Comparison of ENCODE assay signal across 22 cellular contexts in the genomic region with DNA sequence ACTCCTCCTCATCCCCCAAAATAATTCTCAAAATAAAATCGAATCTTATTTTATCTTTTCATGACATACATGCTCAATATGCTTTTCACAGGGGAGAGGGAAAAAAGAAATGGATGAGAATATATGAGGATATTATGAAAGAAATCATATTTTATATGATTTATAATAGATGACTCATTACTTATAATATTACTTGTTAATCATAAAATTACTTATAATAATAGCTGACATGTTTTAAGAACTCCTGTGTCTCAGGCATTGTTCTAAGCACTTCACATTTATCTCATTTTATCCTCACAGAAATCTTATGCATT. TPM values are rescaled to one million over a fixed set of nuclear protein-coding genes. Genes with fewer than 3 reads are reported as not detected.
DNase-seq lines count a peak whose midpoint lies in the region; ATAC-seq, FAIRE-seq and TF ChIP-seq lines count a peak whose summit lies in the region.
"Had no signal": no experiment of that assay in that cellular context is flagged by ENCODE, and none has a peak within 500 bp of the region (broad histone marks: within the 10 kb centered on the region; RNA-seq: fewer than 3 reads in every experiment).

No MANE protein-coding gene starts in this region.

- peak; percentile 53 for TF ChIP-seq CTCF in C4-2B (conservative IDR thresholded peaks at IDR 0.05)
- no peak for TF ChIP-seq CTCF in PC-3 (conservative IDR thresholded peaks at IDR 0.05; ENCODE audit: low read depth, low read length)
- no peak for TF ChIP-seq CTCF in K562 (IDR thresholded peaks at IDR 0.05 in 2 of 3, conservative IDR thresholded peaks at IDR 0.05 in 1 of 3; ENCODE audit: insufficient read depth in 2 of 3, low read depth in 1 of 3, low read length in 3 of 3)
- TF ChIP-seq CTCF in type B pancreatic cell (conservative IDR thresholded peaks at IDR 0.05) = peak; percentile 9
- no peak for TF ChIP-seq CTCF in GM20000 (IDR thresholded peaks at IDR 0.05; ENCODE audit: extremely low read depth, missing control alignments)

- no peak for TF ChIP-seq EP300 in K562 (IDR thresholded peaks at IDR 0.05; ENCODE audit: low read length)

- POLR2A ChIA-PET in PC-3 (lab: Charles Lee; ENCODE audit: unreplicated experiment) = no interaction called here
- POLR2A ChIA-PET in K562 (lab: Yijun Ruan, JAX) = interaction anchor here (0.6 to 1.3 kb wide), 5 partner anchors 10 to 834 kb away, joined by 3 to 6 read pairs (median 4); a partner anchor contains a TSS

- in situ Hi-C loops in K562 (cut with MboI) = loop anchor here (10.0 kb wide), 1 partner anchor 161 kb away; a partner anchor contains a TSS

- peak overlapping the region; percentile 75; the same call in 1 of the 2 replicates for H2AFZ ChIP-seq in PC-3 (ENCODE audit: low read length)
- no peak overlapping the region for H2AFZ ChIP-seq in K562 (ENCODE audit: low read depth, low read length)
- H2AFZ ChIP-seq: GM23248 had no signal

- H3F3A ChIP-seq in PC-3 (ENCODE audit: low read length, unreplicated experiment) = peaks cover 7% of the 10 kb centered on the region

- BruUV-seq in PC-3 (replicated peaks; lab: Mats Ljungman, UMichigan) (no TSS peak), K562 (replicated peaks; lab: Mats Ljungman, UMichigan) (no TSS peak)

- peak overlapping the region; percentile 98 for H3K9ac ChIP-seq in PC-3 (ENCODE audit: low read length)
- H3K9ac ChIP-seq in K562 (ENCODE audit: insufficient read depth in 1 of 2, low read depth in 2 of 2, low read length in 2 of 2) = no peak overlapping the region
- H3K9ac ChIP-seq: GM23248 had no signal

- CTCF ChIA-PET in PC-3 (lab: Charles Lee) (interaction anchor here (0.7 to 1.9 kb wide), 3 partner anchors 19 to 40 kb away, joined by 3 to 19 read pairs (median 12); no protein-coding TSS in a partner anchor), K562 (lab: Yijun Ruan, JAX; ENCODE audit: low intra/inter-chr PET ratio) (interaction anchor here (0.7 to 2.0 kb wide), 5 partner anchors 28 to 164 kb away, joined by 4 to 16 read pairs (median 6); no protein-coding TSS in a partner anchor)

- H3K9me2 ChIP-seq in PC-3 (replicated peaks; ENCODE audit: low read length) = no peaks in the 10 kb centered on the region

- no peaks in the 10 kb centered on the region for H3K36me3 Mint-ChIP-seq in type B pancreatic cell

- peaks cover 38% of the 10 kb centered on the region for H3K27me3 Mint-ChIP-seq in type B pancreatic cell

- no peak overlapping the region for H3K27ac ChIP-seq in C4-2B
- H3K27ac ChIP-seq in PC-3 (ENCODE audit: low read length) = peak overlapping the region; percentile 100
- H3K27ac ChIP-seq in K562 (ENCODE audit: extremely low read depth, low read depth, low read length) = no peak overlapping the region
- H3K27ac ChIP-seq: GM23248 had no signal

- H3K9me3 ChIP-seq in PC-3 (ENCODE audit: low read length) (no peaks in the 10 kb centered on the region), K562 (replicated peaks; ENCODE audit: control insufficient read depth, insufficient read depth, low read depth, low read length) (no peaks in the 10 kb centered on the region)
- H3K9me3 ChIP-seq: BE2C, Caco-2 had no signal

- no peak for FAIRE-seq in K562 (lab: Jason Lieb, UNC)
- FAIRE-seq: GM12878, RCC 7860 had no signal

- DNase-seq in PC-3 (no peak), K562 (ENCODE audit: extremely low read depth in 1 of 4, low spot score in 3 of 4) (no peak), type B pancreatic cell (ENCODE audit: extremely low spot score, unreplicated experiment) (no peak), NCI-H345 treated with DMSO at 0.1 percent for 48 hours (lab: John Stamatoyannopoulos, UW; ENCODE audit: unreplicated experiment) (no peak), GM20000 (ENCODE audit: low spot score) (no peak)
- no peak for DNase-seq in activated CD4-positive, alpha-beta T cell treated with anti-CD3 and anti-CD28 coated beads, Interleukin-2, amount 50 U/mL, for 4 hours
- DNase-seq: Caco-2, DMS 273 treated with DMSO at 0.1 percent for 48 hours, NCI-H1092, NCI-H1436, NCI-H187 treated with DMSO at 0.1 percent for 48 hours, NCI-H2107, NCI-H2227 treated with DMSO at 0.1 percent for 48 hours, NCI-H748 treated with DMSO at 0.1 percent for 48 hours had no signal

- H3K9me1 ChIP-seq in K562 (ENCODE audit: control insufficient read depth, insufficient read depth, low read length) = no peaks in the 10 kb centered on the region

- no peak for ATAC-seq in PC-3
- ATAC-seq in K562 = no peak

- H3K36me3 ChIP-seq in PC-3 (ENCODE audit: low read depth, low read length) (no peaks in the 10 kb centered on the region), K562 (ENCODE audit: control insufficient read depth, insufficient read depth, low read length) (no peaks in the 10 kb centered on the region)
- H3K36me3 ChIP-seq: BE2C had no signal

- TF ChIP-seq RAD21 in K562 (CRISPR knock-in tag; conservative IDR thresholded peaks at IDR 0.05 in 1 of 2, IDR thresholded peaks at IDR 0.05 in 1 of 2) = no peak

- no peak overlapping the region for H3K27ac Mint-ChIP-seq in type B pancreatic cell
- H3K27ac Mint-ChIP-seq: CD4-positive, alpha-beta T cell; H9 had no signal

- no peaks in the 10 kb centered on the region for H3K4me1 Mint-ChIP-seq in type B pancreatic cell (ENCODE audit: unreplicated experiment)
- H3K4me1 Mint-ChIP-seq: H9 had no signal

- no peaks in the 10 kb centered on the region for H3K79me2 ChIP-seq in PC-3 (ENCODE audit: low read length)
- no peaks in the 10 kb centered on the region for H3K79me2 ChIP-seq in K562 (ENCODE audit: control insufficient read depth, insufficient read depth, low read length)

- H4K20me1 ChIP-seq in PC-3 (ENCODE audit: low read length) = no peaks in the 10 kb centered on the region
- H4K20me1 ChIP-seq in K562 (replicated peaks; ENCODE audit: control insufficient read depth, insufficient read depth, low read length) = no peaks in the 10 kb centered on the region

- WGBS in K562 (ENCODE audit: insufficient coverage, low coverage, missing lambda C conversion rate) = 0% methylated on average over 1 of the region's 1 CpG

- H3K4me1 ChIP-seq in PC-3 (ENCODE audit: insufficient read depth, low read length) (peaks cover 48% of the 10 kb centered on the region), K562 (replicated peaks in 1 of 2; ENCODE audit: control insufficient read depth in 2 of 2, insufficient read depth in 2 of 2, low read length in 2 of 2) (no peaks in the 10 kb centered on the region)
- H3K4me1 ChIP-seq: BE2C had no signal

- H3K4me3 ChIP-seq in PC-3 (ENCODE audit: low read length) = peak overlapping the region; percentile 50; the same call in 1 of the 2 replicates
- H3K4me3 ChIP-seq in K562 = no peak overlapping the region
- H3K4me3 ChIP-seq: GM12878, GM23248 had no signal

- H3K4me3 Mint-ChIP-seq in type B pancreatic cell = no peak overlapping the region
- H3K4me3 Mint-ChIP-seq: CD4-positive, alpha-beta T cell; H9 had no signal

- no peaks in the 10 kb centered on the region for H3K9me3 Mint-ChIP-seq in type B pancreatic cell
- H3K9me3 Mint-ChIP-seq: CD4-positive, alpha-beta T cell had no signal

- intact Hi-C loops in PC-3 (cut with micrococcal nuclease) (loop anchor here (2.0 to 10.0 kb wide), 2 partner anchors 27 to 161 kb away; a partner anchor contains a TSS), K562 (cut with micrococcal nuclease) (loop anchor here (2.0 kb wide), 1 partner anchor 27 kb away; no protein-coding TSS in a partner anchor)

- H3K27me3 ChIP-seq in PC-3 (ENCODE audit: low read length) (no peaks in the 10 kb centered on the region), K562 (ENCODE audit: control insufficient read depth in 2 of 2, insufficient read depth in 2 of 2, low read length in 2 of 2) (peaks cover 5 to 23% of the 10 kb centered on the region in 2 experiments; a peak in 4 of 5 replicates)

- no peak for TF ChIP-seq POLR2A in K562 (conservative IDR thresholded peaks at IDR 0.05)

- peak overlapping the region; percentile 88 for H3K4me2 ChIP-seq in PC-3 (ENCODE audit: low read length)
- H3K4me2 ChIP-seq in K562 (ENCODE audit: insufficient read depth, low read length) = no peak overlapping the region

RNA-seq across cellular contexts. Expression of a gene that starts 3.0 kb away (rescaled TPM):
- total RNA-seq in PC-3 (2014; rRNA removed) (not detected in 2 replicates), K562 (2014; rRNA removed) (not detected in 2 replicates), K562 (2014; rRNA removed; fragmentation: Illumina TruSeq; extraction: Trizol) (not detected in 2 replicates), K562 (2015; rRNA removed; fragmentation: Illumina TruSeq; extraction: Trizol) (not detected in 2 replicates), K562 (2021) (not detected in 2 replicates), type B pancreatic cell (ENCODE audit: low replicate concordance) (not detected in 2 replicates)
- total RNA-seq in K562 (2011; cell fraction: chromatin; rRNA removed; ENCODE audit: low replicate concordance) = not detected in 2 replicates
- total RNA-seq in K562 (2011; cell fraction: nucleolus; rRNA removed) = not detected in 2 replicates
- total RNA-seq in K562 (2011; cell fraction: nucleoplasm; rRNA removed) = not detected in 2 replicates
- polyA plus RNA-seq in K562 (2011; rRNA removed) (not detected in 2 replicates), K562 (2014; fragmentation: Illumina TruSeq; extraction: Trizol) (not detected in 2 replicates), K562 (2014; fragmentation: Nextera tagmentation; extraction: Ambion mirVana) (not detected), K562 (2014; rRNA removed) (not detected in 2 replicates)
- not detected in 2 replicates for polyA plus RNA-seq in K562 (2011; cell fraction: cytosol; rRNA removed)
- not detected in 2 replicates for polyA plus RNA-seq in K562 (2011; cell fraction: nucleus; rRNA removed)
- not detected in 2 replicates for polyA plus RNA-seq in K562 (2012)
- not detected in 2 replicates for polyA minus RNA-seq in K562 (2011; rRNA and poly(A)+ RNA removed)
- not detected in 2 replicates for polyA minus RNA-seq in K562 (2011; cell fraction: cytosol; rRNA and poly(A)+ RNA removed)
- polyA minus RNA-seq in K562 (2011; cell fraction: nucleus; rRNA and poly(A)+ RNA removed) = not detected in 2 replicates
- total RNA-seq: A673; Caco-2; CD4-positive, alpha-beta T cell; GM12878; GM23248; H9 had no signal
- polyA plus RNA-seq: GM12878, GM23248 had no signal

RNA-seq across cellular contexts. Expression of a gene that starts 38.0 kb away (rescaled TPM):
- 7.1 and 9.0 TPM in 2 replicates for total RNA-seq in PC-3 (2014; rRNA removed)
- total RNA-seq in K562 (2011; cell fraction: chromatin; rRNA removed; ENCODE audit: low replicate concordance) = not detected in 2 replicates
- not detected in 2 replicates for total RNA-seq in K562 (2011; cell fraction: nucleolus; rRNA removed)
- total RNA-seq in K562 (2011; cell fraction: nucleoplasm; rRNA removed) = not detected in 2 replicates
- not detected in 2 replicates for total RNA-seq in K562 (2014; rRNA removed)
- not detected in 2 replicates for total RNA-seq in K562 (2014; rRNA removed; fragmentation: Illumina TruSeq; extraction: Trizol)
- total RNA-seq in K562 (2015; rRNA removed; fragmentation: Illumina TruSeq; extraction: Trizol) = not detected in 2 replicates
- 0.24 and 0.29 TPM in 2 replicates for total RNA-seq in K562 (2021)
- not detected in 2 replicates for polyA plus RNA-seq in K562 (2011; rRNA removed)
- not detected in 2 replicates for polyA plus RNA-seq in K562 (2011; cell fraction: cytosol; rRNA removed)
- polyA plus RNA-seq in K562 (2011; cell fraction: nucleus; rRNA removed) = not detected in 2 replicates
- 0.03 TPM in 1 of 2 replicates, not detected in the other for polyA plus RNA-seq in K562 (2012)
- not detected in 2 replicates for polyA plus RNA-seq in K562 (2014; fragmentation: Illumina TruSeq; extraction: Trizol)
- not detected for polyA plus RNA-seq in K562 (2014; fragmentation: Nextera tagmentation; extraction: Ambion mirVana)
- polyA plus RNA-seq in K562 (2014; rRNA removed) = not detected in 2 replicates
- polyA minus RNA-seq in K562 (2011; rRNA and poly(A)+ RNA removed) = not detected in 2 replicates
- polyA minus RNA-seq in K562 (2011; cell fraction: cytosol; rRNA and poly(A)+ RNA removed) = not detected in 2 replicates
- not detected in 2 replicates for polyA minus RNA-seq in K562 (2011; cell fraction: nucleus; rRNA and poly(A)+ RNA removed)
- 29.8 and 76.1 TPM in 2 replicates for total RNA-seq in type B pancreatic cell (ENCODE audit: low replicate concordance)
- total RNA-seq: CD4-positive, alpha-beta T cell; GM23248; H9 had no signal
- polyA plus RNA-seq: GM12878, GM23248 had no signal

RNA-seq across cellular contexts. Expression of a gene that starts 51.1 kb away (rescaled TPM):
- total RNA-seq in PC-3 (2014; rRNA removed) (not detected in 2 replicates), K562 (2014; rRNA removed) (0.29 TPM in 1 of 2 replicates, not detected in the other), K562 (2014; rRNA removed; fragmentation: Illumina TruSeq; extraction: Trizol) (not detected in 2 replicates), K562 (2015; rRNA removed; fragmentation: Illumina TruSeq; extraction: Trizol) (not detected in 2 replicates), K562 (2021) (not detected in 2 replicates), type B pancreatic cell (ENCODE audit: low replicate concordance) (not detected in 2 replicates)
- not detected in 2 replicates for total RNA-seq in K562 (2011; cell fraction: chromatin; rRNA removed; ENCODE audit: low replicate concordance)
- total RNA-seq in K562 (2011; cell fraction: nucleolus; rRNA removed) = not detected in 2 replicates
- total RNA-seq in K562 (2011; cell fraction: nucleoplasm; rRNA removed) = not detected in 2 replicates
- polyA plus RNA-seq in K562 (2011; rRNA removed) (not detected in 2 replicates), K562 (2014; fragmentation: Illumina TruSeq; extraction: Trizol) (not detected in 2 replicates), K562 (2014; fragmentation: Nextera tagmentation; extraction: Ambion mirVana) (under 1 TPM in 1 of 2 experiments, not detected in 1; 0.11 TPM), K562 (2014; rRNA removed) (not detected in 2 replicates)
- 0.06 TPM in 1 of 2 replicates, not detected in the other for polyA plus RNA-seq in K562 (2011; cell fraction: cytosol; rRNA removed)
- polyA plus RNA-seq in K562 (2011; cell fraction: nucleus; rRNA removed) = not detected in 2 replicates
- polyA plus RNA-seq in K562 (2012) = 0.04 and 0.78 TPM in 2 replicates
- not detected in 2 replicates for polyA minus RNA-seq in K562 (2011; rRNA and poly(A)+ RNA removed)
- polyA minus RNA-seq in K562 (2011; cell fraction: cytosol; rRNA and poly(A)+ RNA removed) = not detected in 2 replicates
- polyA minus RNA-seq in K562 (2011; cell fraction: nucleus; rRNA and poly(A)+ RNA removed) = not detected in 2 replicates
- total RNA-seq: A673; Caco-2; CD4-positive, alpha-beta T cell; GM12878; GM23248; H9 had no signal
- polyA plus RNA-seq: GM12878, GM23248 had no signal

RNA-seq across cellular contexts. Expression of a gene that starts 51.5 kb away (rescaled TPM):
- total RNA-seq in PC-3 (2014; rRNA removed) (not detected in 2 replicates), K562 (2014; rRNA removed) (not detected in 2 replicates), K562 (2014; rRNA removed; fragmentation: Illumina TruSeq; extraction: Trizol) (not detected in 2 replicates), K562 (2015; rRNA removed; fragmentation: Illumina TruSeq; extraction: Trizol) (not detected in 2 replicates), K562 (2021) (not detected in 2 replicates), type B pancreatic cell (ENCODE audit: low replicate concordance) (not detected in 2 replicates)
- not detected in 2 replicates for total RNA-seq in K562 (2011; cell fraction: chromatin; rRNA removed; ENCODE audit: low replicate concordance)
- total RNA-seq in K562 (2011; cell fraction: nucleolus; rRNA removed) = not detected in 2 replicates
- total RNA-seq in K562 (2011; cell fraction: nucleoplasm; rRNA removed) = not detected in 2 replicates
- polyA plus RNA-seq in K562 (2011; rRNA removed) (not detected in 2 replicates), K562 (2014; fragmentation: Illumina TruSeq; extraction: Trizol) (not detected in 2 replicates), K562 (2014; fragmentation: Nextera tagmentation; extraction: Ambion mirVana) (under 1 TPM in 1 of 2 experiments, not detected in 1; 0.03 TPM), K562 (2014; rRNA removed) (0.04 TPM in 1 of 2 replicates, not detected in the other)
- not detected in 2 replicates for polyA plus RNA-seq in K562 (2011; cell fraction: cytosol; rRNA removed)
- not detected in 2 replicates for polyA plus RNA-seq in K562 (2011; cell fraction: nucleus; rRNA removed)
- polyA plus RNA-seq in K562 (2012) = 0.03 TPM in 1 of 2 replicates, not detected in the other
- not detected in 2 replicates for polyA minus RNA-seq in K562 (2011; rRNA and poly(A)+ RNA removed)
- not detected in 2 replicates for polyA minus RNA-seq in K562 (2011; cell fraction: cytosol; rRNA and poly(A)+ RNA removed)
- not detected in 2 replicates for polyA minus RNA-seq in K562 (2011; cell fraction: nucleus; rRNA and poly(A)+ RNA removed)
- total RNA-seq: A673; Caco-2; CD4-positive, alpha-beta T cell; GM12878; GM23248; H9 had no signal
- polyA plus RNA-seq: GM12878, GM23248 had no signal

Comparison
In these comparisons a context has a peak if more than half of its experiments do, and no peak if none do; other contexts are left out.
1. CTCF ChIP-seq: peak in C4-2B (single experiment) and type B pancreatic cell (single experiment); none in PC-3 (single experiment), K562 (0 of 3) and GM20000 (single experiment).